In genomic region chrX:17495052-17495451, GRCh38 we compare ENCODE assay signal across 16 cellular contexts.
DNase-seq lines count a peak whose midpoint lies in the region; ATAC-seq, FAIRE-seq and TF ChIP-seq lines count a peak whose summit lies in the region.
"Had no signal": no experiment of that assay in that cellular context is flagged by ENCODE, and none has a peak within 500 bp of the region (broad histone marks: within the 10 kb centered on the region; RNA-seq: fewer than 3 reads in every experiment).

No MANE protein-coding gene starts in this region.

- TF ChIP-seq CTCF in HepG2 (CRISPR knock-in tag; IDR thresholded peaks at IDR 0.05): no peak

- no peak overlapping the region for H3K4me2 ChIP-seq in HepG2 (ENCODE audit: low read depth, low read length)

- no peak overlapping the region for H3K27ac ChIP-seq in HepG2 (ENCODE audit: extremely low read length, insufficient read depth, low read length)

- no peak; a peak in 1 of 4 replicates for TF ChIP-seq EP300 in HepG2 (IDR thresholded peaks at IDR 0.05; ENCODE audit: low read depth in 2 of 2, low read length in 2 of 2)
- no peak for TF ChIP-seq EP300 in HepG2 (CRISPR knock-in tag; IDR thresholded peaks at IDR 0.05; ENCODE audit: borderline replicate concordance)

- ATAC-seq in HepG2: no peak
- no peak for ATAC-seq in GM21360 (IDR thresholded peaks at IDR 0.05; ENCODE audit: unreplicated experiment)
- ATAC-seq in HG02970 (IDR thresholded peaks at IDR 0.05; ENCODE audit: low FRiP score, unreplicated experiment): no peak

- H3K27me3 ChIP-seq in HepG2 (ENCODE audit: control insufficient read depth in 1 of 2, insufficient read depth in 2 of 2, low read length in 2 of 2): no peaks in the 10 kb centered on the region; a peak in 1 of 5 replicates
- H3K27me3 ChIP-seq: BE2C had no signal

- no peak overlapping the region for H3K4me3 ChIP-seq in HepG2 (replicated peaks in 1 of 3; ENCODE audit: insufficient read depth in 1 of 3, low read depth in 2 of 3, low read length in 3 of 3)

- no peaks in the 10 kb centered on the region for H3K36me3 ChIP-seq in HepG2 (replicated peaks in 1 of 2; ENCODE audit: control insufficient read depth in 1 of 2, insufficient read depth in 2 of 2, low read length in 2 of 2)
- H3K36me3 ChIP-seq: BE2C had no signal

- H3K4me1 ChIP-seq in HepG2 (ENCODE audit: insufficient read depth, low read length): no peaks in the 10 kb centered on the region
- H3K4me1 ChIP-seq: BE2C had no signal

- no peak for TF ChIP-seq RAD21 in HepG2 (CRISPR knock-in tag; IDR thresholded peaks at IDR 0.05)

- POLR2A ChIA-PET in HepG2 (lab: Yijun Ruan, JAX): no interaction called here

- no peaks in the 10 kb centered on the region for H3K79me2 ChIP-seq in HepG2 (ENCODE audit: insufficient read depth, low read length)

- intact Hi-C loops in HepG2 (cut with micrococcal nuclease; ENCODE audit: unreplicated experiment): no loop called here

- H2AFZ ChIP-seq in HepG2 (ENCODE audit: low read length): no peak overlapping the region

- peak; percentile 31 for DNase-seq in COLO668 (lab: John Stamatoyannopoulos, UW; ENCODE audit: unreplicated experiment)
- DNase-seq in DMS53 treated with DMSO at 0.1 percent for 48 hours (lab: John Stamatoyannopoulos, UW; ENCODE audit: unreplicated experiment): peak; percentile 88
- DNase-seq in NCI-H345 treated with DMSO at 0.1 percent for 48 hours (lab: John Stamatoyannopoulos, UW; ENCODE audit: unreplicated experiment): peak; percentile 13
- DNase-seq in HepG2 (ENCODE audit: low spot score): peak; percentile 2
- no peak for DNase-seq in NCI-H2227 (lab: John Stamatoyannopoulos, UW; ENCODE audit: unreplicated experiment)
- DNase-seq: BE2C; CD4-positive, alpha-beta memory T cell; Kasumi-1; NCI-H1105; NCI-H187; NCI-H2227 treated with DMSO at 0.1 percent for 48 hours; SW 1271 had no signal

- no peak overlapping the region for H3K9ac ChIP-seq in HepG2 (ENCODE audit: insufficient read depth, low read depth, low read length)

- no peaks in the 10 kb centered on the region for H3K9me3 ChIP-seq in HepG2 (ENCODE audit: low read length)
- H3K9me3 ChIP-seq: BE2C had no signal

- no peaks in the 10 kb centered on the region for H4K20me1 ChIP-seq in HepG2 (ENCODE audit: insufficient read depth, low read length)

- CTCF ChIA-PET in HepG2 (lab: Yijun Ruan, JAX; ENCODE audit: low intra/inter-chr PET ratio, low total read pairs): no interaction called here

- WGBS in HepG2 (ENCODE audit: low lambda C conversion rate): 0% methylated on average over 1 of the region's 2 CpGs

- in situ Hi-C loops in HepG2 (cut with HindIII; ENCODE audit: extremely low pct_ligation_motif_present, low pct_unique_long_range_greater_than_20kb): no loop called here

- BruUV-seq in HepG2 (replicated peaks; lab: Mats Ljungman, UMichigan): no TSS peak

- no peak for TF ChIP-seq POLR2A in HepG2 (IDR thresholded peaks at IDR 0.05; ENCODE audit: insufficient read depth in 1 of 2, low read depth in 2 of 2, low read length in 2 of 2)

- no peak for FAIRE-seq in HepG2 (lab: Jason Lieb, UNC)
- FAIRE-seq: D721Med, H54 had no signal

TF ChIP-seq in HepG2, 621 proteins besides CTCF, POLR2A, EP300 and RAD21 (continues in another document):
- TF ChIP-seq TCF7 (IDR thresholded peaks at IDR 0.05; ENCODE audit: low read depth) (0 out of 2 replicates have a peak, but pooled peaks have one; percentile 23), ZSCAN31 (CRISPR knock-in tag; IDR thresholded peaks at IDR 0.05; ENCODE audit: low read depth) (no peak), ZBTB40 (IDR thresholded peaks at IDR 0.05) (no peak), ZBTB40 (CRISPR knock-in tag; IDR thresholded peaks at IDR 0.05) (no peak), ARID5B (CRISPR knock-in tag; IDR thresholded peaks at IDR 0.05) (0 out of 2 replicates have a peak, but pooled peaks have one; percentile 20), HHEX (CRISPR knock-in tag; IDR thresholded peaks at IDR 0.05) (peak; percentile 77), ATM (IDR thresholded peaks at IDR 0.05; ENCODE audit: borderline replicate concordance) (no peak), ZNF780A (CRISPR knock-in tag; IDR thresholded peaks at IDR 0.05) (no peak), FOXA3 (CRISPR knock-in tag; IDR thresholded peaks at IDR 0.05) (peak; percentile 57)
